ENCODE assay signal across 24 cellular contexts in genomic region chr20:32350421-32350820, GRCh38.
"Had no signal": no experiment of that assay in that cellular context is flagged by ENCODE, and none has a peak within 500 bp of the region (broad histone marks: within the 10 kb centered on the region; RNA-seq: fewer than 3 reads in every experiment).

No MANE protein-coding gene starts in this region.

- H3K4me1 ChIP-seq: psoas muscle had no signal

- ATAC-seq: body of pancreas, esophagus mucosa, left colon, pancreas, psoas muscle had no signal

- H3K27ac ChIP-seq: body of pancreas, cardiac muscle cell, coronary artery, pancreas, psoas muscle, right atrium auricular region, spleen had no signal

- H3K36me3 ChIP-seq: cardiac muscle cell, pancreas, right atrium auricular region, spleen had no signal

- H3K4me3 ChIP-seq: body of pancreas, cardiac muscle cell, coronary artery, pancreas, psoas muscle, right atrium auricular region, spleen had no signal

- H3K27me3 ChIP-seq: body of pancreas, cardiac muscle cell, pancreas, right atrium auricular region, spleen had no signal

- DNase-seq: activated CD4-positive, alpha-beta T cell treated with anti-CD3 and anti-CD28 coated beads for 48 hours; activated CD4-positive, alpha-beta T cell treated with anti-CD3 and anti-CD28 coated beads, Interleukin-2, amount 50 U/mL, for 48 hours; activated CD8-positive, alpha-beta memory T cell treated with anti-CD3 and anti-CD28 coated beads for 24 hours; activated effector memory CD4-positive, alpha-beta T cell treated with Interleukin-2 at 50 U/mL for 16 hours; activated naive CD4-positive, alpha-beta T cell treated with Interleukin-2 at 50 U/mL for 16 hours; aorta; body of pancreas; endodermal cell; foreskin fibroblast; head of caudate nucleus; hippocampal formation; left colon; mammary epithelial cell; naive B cell; nucleus accumbens; pancreas; psoas muscle; spleen; stimulated activated naive CD4-positive, alpha-beta T cell treated with Interleukin-2 at 50 U/mL for 16 hours; trophoblast cell had no signal

- H3K9me3 ChIP-seq: body of pancreas, pancreas, psoas muscle, right atrium auricular region, spleen had no signal
